23 cellular contexts compared by ENCODE assay signal in genomic region chr2:75192496-75192895, GRCh38. TPM values are rescaled to one million over a fixed set of nuclear protein-coding genes. Genes with fewer than 3 reads are reported as not detected.
A peak's percentile ranks its signal among the peaks of the same experiment; 100 is the strongest.
DNase-seq lines count a peak whose midpoint lies in the region; FAIRE-seq and TF ChIP-seq lines count a peak whose summit lies in the region.
"Had no signal": no experiment of that assay in that cellular context is flagged by ENCODE, and none has a peak within 500 bp of the region (broad histone marks: within the 10 kb centered on the region; RNA-seq: fewer than 3 reads in every experiment).

No MANE protein-coding gene starts in this region.

- intact Hi-C loops in activated CD4-positive, alpha-beta memory T cell treated with anti-CD3 and anti-CD28 coated beads for 36 hours (cut with micrococcal nuclease), result no loop called here

- peaks cover 20% of the 10 kb centered on the region for H3K27me3 Mint-ChIP-seq in activated CD4-positive, alpha-beta memory T cell treated with anti-CD3 and anti-CD28 coated beads for 36 hours
- H3K27me3 Mint-ChIP-seq in type B pancreatic cell, result peaks cover 50% of the 10 kb centered on the region

- no peaks in the 10 kb centered on the region for H3K4me1 Mint-ChIP-seq in activated CD4-positive, alpha-beta memory T cell treated with anti-CD3 and anti-CD28 coated beads for 36 hours (ENCODE audit: low read depth)
- H3K4me1 Mint-ChIP-seq in type B pancreatic cell (ENCODE audit: unreplicated experiment), result no peaks in the 10 kb centered on the region

- H3K36me3 Mint-ChIP-seq in activated CD4-positive, alpha-beta memory T cell treated with anti-CD3 and anti-CD28 coated beads for 36 hours, result no peaks in the 10 kb centered on the region
- H3K36me3 Mint-ChIP-seq in type B pancreatic cell, result no peaks in the 10 kb centered on the region
- H3K36me3 Mint-ChIP-seq: CD8-positive, alpha-beta T cell had no signal

- no peak overlapping the region for H3K4me3 Mint-ChIP-seq in activated CD4-positive, alpha-beta memory T cell treated with anti-CD3 and anti-CD28 coated beads for 36 hours
- no peak overlapping the region for H3K4me3 Mint-ChIP-seq in type B pancreatic cell
- H3K4me3 Mint-ChIP-seq: B cell; CD4-positive, alpha-beta T cell; CD8-positive, alpha-beta T cell had no signal

- no peaks in the 10 kb centered on the region for H3K9me3 Mint-ChIP-seq in activated CD4-positive, alpha-beta memory T cell treated with anti-CD3 and anti-CD28 coated beads for 36 hours
- H3K9me3 Mint-ChIP-seq in type B pancreatic cell, result no peaks in the 10 kb centered on the region
- H3K9me3 Mint-ChIP-seq: CD4-positive, alpha-beta T cell; CD8-positive, alpha-beta T cell had no signal

- POLR2A ChIA-PET in activated CD4-positive, alpha-beta memory T cell treated with anti-CD3 and anti-CD28 coated beads for 36 hours (lab: Charles Lee), result no interaction called here

- CTCF ChIA-PET in activated CD4-positive, alpha-beta memory T cell treated with anti-CD3 and anti-CD28 coated beads for 36 hours (lab: Charles Lee), result no interaction called here

- FAIRE-seq in G401.6 (lab: Jason Lieb, UNC) (peak; percentile 41), endometrium (lab: Jason Lieb, UNC) (peak; percentile 59), urothelium cell line (lab: Jason Lieb, UNC) (peak; percentile 13)
- FAIRE-seq: A549, D721Med, GM12891, GM19239 had no signal

- H3K27ac Mint-ChIP-seq in activated CD4-positive, alpha-beta memory T cell treated with anti-CD3 and anti-CD28 coated beads for 36 hours, result no peak overlapping the region
- H3K27ac Mint-ChIP-seq in type B pancreatic cell, result no peak overlapping the region
- H3K27ac Mint-ChIP-seq: B cell; CD4-positive, alpha-beta T cell; CD8-positive, alpha-beta T cell had no signal

- TF ChIP-seq CTCF in type B pancreatic cell (conservative IDR thresholded peaks at IDR 0.05), result no peak

- DNase-seq in urothelium cell line (ENCODE audit: low spot score) (no peak), type B pancreatic cell (ENCODE audit: extremely low spot score, unreplicated experiment) (no peak)
- DNase-seq in activated CD4-positive, alpha-beta memory T cell treated with anti-CD3 and anti-CD28 coated beads for 36 hours, result no peak
- DNase-seq: AML-193; Caco-2; Calu3; CD4-positive, alpha-beta T cell; CD8-positive, alpha-beta T cell; DMS53; DMS79; DND-41; EL; GF-D8 had no signal

RNA-seq across cellular contexts. Expression of gene TACR1, which starts 6.8 kb away (rescaled TPM):
- total RNA-seq in activated CD4-positive, alpha-beta memory T cell treated with anti-CD3 and anti-CD28 coated beads for 36 hours, result not detected
- 0.88 and 1.5 TPM in 2 replicates for total RNA-seq in type B pancreatic cell (ENCODE audit: low replicate concordance)
- total RNA-seq: A172, Calu3, Daoy, G401 had no signal
